In genomic region chr13:27403252-27403678, GRCh38 we compare ENCODE assay signal across 10 cellular contexts. TPM values are rescaled to one million over a fixed set of nuclear protein-coding genes. Genes with fewer than 3 reads are reported as not detected.
DNase-seq lines count a peak whose midpoint lies in the region; ATAC-seq and TF ChIP-seq lines count a peak whose summit lies in the region.
"Had no signal": no experiment of that assay in that cellular context is flagged by ENCODE, and none has a peak within 500 bp of the region (broad histone marks: within the 10 kb centered on the region; RNA-seq: fewer than 3 reads in every experiment).

No MANE protein-coding gene starts in this region.

- peak; percentile 85 for DNase-seq in EL
- DNase-seq in RWPE2 (ENCODE audit: low spot score): no peak
- DNase-seq in heart left ventricle: no peak
- peak; percentile 70 for DNase-seq in renal cortical epithelial cell (ENCODE audit: low read depth)
- no peak for DNase-seq in NCI-H187 (lab: John Stamatoyannopoulos, UW)
- DNase-seq in NCI-H2029 treated with DMSO at 0.1 percent for 48 hours (lab: John Stamatoyannopoulos, UW): no peak
- DNase-seq in DMS79 (lab: John Stamatoyannopoulos, UW): no peak
- DNase-seq: anterior cingulate cortex, NCI-H1694 treated with DMSO at 0.1 percent for 48 hours had no signal

- H3K4me1 ChIP-seq in RWPE2 (ENCODE audit: insufficient read depth, poor library complexity, severe bottlenecking): no peaks in the 10 kb centered on the region
- peaks cover 0 to 13% (median 9%) of the 10 kb centered on the region in 12 donors for H3K4me1 ChIP-seq in heart left ventricle

- H3K27ac ChIP-seq in RWPE2 (ENCODE audit: poor library complexity, severe bottlenecking): no peak overlapping the region
- H3K27ac ChIP-seq in heart left ventricle: peak overlapping the region in 7 of 12 donors; percentile 28 to 74 (median 46)

- TF ChIP-seq POLR2A in heart left ventricle (IDR thresholded peaks at IDR 0.05): no peak

- TF ChIP-seq CTCF in RWPE2 (IDR thresholded peaks at IDR 0.05; ENCODE audit: poor library complexity, severe bottlenecking): no peak
- no peak for TF ChIP-seq CTCF in heart left ventricle (IDR thresholded peaks at IDR 0.05)

- 0 out of 3 replicates have a peak, but pooled peaks have one; percentile 33 for ATAC-seq in RWPE2 (ENCODE audit: low read depth)
- peak; percentile 14 to 52 (median 48) for ATAC-seq in heart left ventricle
- no peak for ATAC-seq in GM18861 (IDR thresholded peaks at IDR 0.05; ENCODE audit: unreplicated experiment)

- H3K36me3 ChIP-seq in RWPE2 (ENCODE audit: low read depth) (no peaks in the 10 kb centered on the region), heart left ventricle (no peaks in the 10 kb centered on the region)

- intact Hi-C loops in heart left ventricle (cut with DNase I): loop anchor here in 2 of 10 donors (10.0 kb wide), 2 partner anchors 132 to 382 kb away; no protein-coding TSS in a partner anchor

- H3K9me3 ChIP-seq in RWPE2 (ENCODE audit: severe bottlenecking) (no peaks in the 10 kb centered on the region), heart left ventricle (no peaks in the 10 kb centered on the region)

- 11 to 27% (median 23%) methylated on average over 3 of the region's 3 CpGs for WGBS in heart left ventricle, 4 donors

- no peaks in the 10 kb centered on the region for H3K27me3 ChIP-seq in RWPE2 (ENCODE audit: insufficient read depth, poor library complexity, severe bottlenecking)
- no peaks in the 10 kb centered on the region for H3K27me3 ChIP-seq in heart left ventricle

- H3K4me3 ChIP-seq in RWPE2 (ENCODE audit: severe bottlenecking) (no peak overlapping the region), heart left ventricle (no peak overlapping the region)

RNA-seq across cellular contexts. Expression of gene GTF3A, which starts 21.2 kb away (rescaled TPM):
- total RNA-seq in heart left ventricle: 100 to 1,000 TPM; 138 to 387 (median 181) TPM
- polyA plus RNA-seq in heart left ventricle: 100 to 1,000 TPM; 233 to 593 TPM
- 88.7 and 123 TPM in 2 replicates for total RNA-seq in renal cortical epithelial cell

RNA-seq across cellular contexts. Expression of gene MTIF3, which starts 47.1 kb away (rescaled TPM):
- total RNA-seq in heart left ventricle (100 to 1,000 TPM; 101 to 252 (median 123) TPM), renal cortical epithelial cell (48.3 and 62.1 TPM in 2 replicates)
- 100 to 1,000 TPM; 136 to 257 TPM for polyA plus RNA-seq in heart left ventricle

Comparison
In these comparisons a context has a peak if more than half of its experiments do, and no peak if none do; other contexts are left out.
1. DNase-seq: peak in EL (single experiment) and renal cortical epithelial cell (single experiment); none in RWPE2 (single experiment), heart left ventricle (0 of 5), NCI-H187 (0 of 2), NCI-H2029 treated with DMSO at 0.1 percent for 48 hours (single experiment) and DMS79 (single experiment).